ENCODE assay signal across 8 cellular contexts in the genomic region with DNA sequence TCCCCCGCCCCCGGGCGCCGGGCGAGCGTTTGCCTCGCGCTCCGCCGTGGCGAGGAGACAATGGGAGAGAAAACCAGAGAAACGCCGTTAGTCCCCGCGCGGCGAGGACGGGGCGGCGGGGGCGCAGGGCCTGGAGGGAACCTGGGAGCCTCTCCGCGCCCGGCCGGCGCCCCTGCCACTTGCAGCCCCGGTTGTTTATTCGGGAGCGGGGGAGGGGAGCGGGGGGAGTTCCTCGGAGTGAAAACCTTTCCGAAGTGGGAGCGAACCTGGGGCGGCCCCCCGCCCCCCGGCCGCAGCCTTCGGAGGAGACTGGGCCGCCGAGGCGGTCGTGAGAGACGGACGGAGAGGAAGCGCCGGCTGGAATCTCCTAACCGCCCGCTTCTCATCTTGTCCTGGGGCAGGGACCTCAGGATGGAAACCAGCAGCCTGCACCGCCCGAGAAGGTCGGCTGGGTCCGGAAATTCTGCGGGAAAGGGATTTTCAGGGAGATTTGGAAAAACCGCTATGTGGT. TPM values are rescaled to one million over a fixed set of nuclear protein-coding genes. Genes with fewer than 3 reads are reported as not detected.
DNase-seq lines count a peak whose midpoint lies in the region; ATAC-seq and TF ChIP-seq lines count a peak whose summit lies in the region.

No MANE protein-coding gene starts in this region.

- no peaks in the 10 kb centered on the region for H3K36me3 ChIP-seq in mucosa of stomach (ENCODE audit: control insufficient read depth, insufficient read depth, low read length)

- no peaks in the 10 kb centered on the region for H3K9me3 ChIP-seq in mucosa of stomach (ENCODE audit: control insufficient read depth, low read length)

- no peak for TF ChIP-seq CTCF in coronary artery (IDR thresholded peaks at IDR 0.05)

- peak overlapping the region; percentile 79 for H3K9ac ChIP-seq in mucosa of stomach (ENCODE audit: low read length)

- ATAC-seq in HG02798 (IDR thresholded peaks at IDR 0.05; ENCODE audit: poor library complexity, unreplicated experiment) = no peak
- ATAC-seq in HG02852 (IDR thresholded peaks at IDR 0.05; ENCODE audit: unreplicated experiment) = no peak

- H3K27me3 ChIP-seq in mucosa of stomach (ENCODE audit: control insufficient read depth, insufficient read depth, low read length) = peaks cover 18% of the 10 kb centered on the region

- peak overlapping the region; percentile 96 to 98 for H3K27ac ChIP-seq in coronary artery

- peaks cover 3% of the 10 kb centered on the region for H3K4me1 ChIP-seq in mucosa of stomach (ENCODE audit: control insufficient read depth, insufficient read depth, low read length)

- H3K4me3 ChIP-seq in coronary artery (peak overlapping the region; percentile 86), mucosa of stomach (ENCODE audit: low read length) (peak overlapping the region; percentile 56)

- DNase-seq in NK-92 treated with Interleukin-12 subunit alpha and Interleukin-12 subunit beta, amount 100 ng/mL, for 24 hours (lab: John Stamatoyannopoulos, UW) = peak; percentile 26
- DNase-seq in NK-92 (lab: John Stamatoyannopoulos, UW; ENCODE audit: unreplicated experiment) = no peak
- peak; percentile 15 for DNase-seq in T-helper 9 cell
- no peak for DNase-seq in coronary artery (ENCODE audit: low spot score)
- DNase-seq in ureter (ENCODE audit: low spot score) = peak; percentile 57

RNA-seq across cellular contexts. Expression of a gene that starts 0.8 kb away (rescaled TPM):
- 28.9 TPM for total RNA-seq in ureter

Comparison
In these comparisons a context has a peak if more than half of its experiments do, and no peak if none do; other contexts are left out.
1. DNase-seq: peak in NK-92 treated with Interleukin-12 subunit alpha and Interleukin-12 subunit beta, amount 100 ng/mL, for 24 hours (single experiment), T-helper 9 cell (single experiment) and ureter (single experiment); none in NK-92 (single experiment) and coronary artery (single experiment).